9 cellular contexts compared by ENCODE assay signal in the genomic region with DNA sequence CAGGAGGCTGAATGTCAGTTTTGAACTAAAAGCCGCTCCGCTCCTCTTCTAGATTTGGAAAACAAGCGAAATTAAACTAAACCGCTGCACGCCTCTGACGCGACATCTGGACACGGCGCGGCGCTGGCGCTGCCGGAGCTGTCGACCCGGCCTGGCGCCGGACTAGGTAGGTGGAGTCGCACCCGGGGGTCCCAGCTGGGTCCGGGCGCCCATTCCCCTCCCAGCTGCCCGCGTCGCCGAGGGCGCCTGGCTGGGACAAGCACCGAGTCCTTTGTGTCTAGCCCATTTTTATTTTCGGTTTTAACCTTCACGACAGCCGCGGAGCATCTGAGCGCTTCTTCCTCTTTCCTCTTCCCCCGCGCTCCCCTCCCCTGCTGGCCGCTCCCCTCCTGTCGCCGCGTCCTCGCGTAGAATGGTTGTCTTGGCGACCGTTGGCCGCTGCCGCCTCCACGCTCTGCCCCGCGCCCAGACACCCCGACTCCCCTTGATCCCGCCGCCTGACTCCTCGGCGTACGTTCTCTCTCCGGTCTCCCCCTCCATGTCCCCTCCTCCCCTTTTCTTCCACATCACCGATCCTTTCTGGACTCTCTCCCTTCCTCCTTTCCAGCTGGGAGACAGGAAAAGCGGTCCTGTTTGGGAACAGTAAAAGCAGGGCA. TPM values are rescaled to one million over a fixed set of nuclear protein-coding genes. Genes with fewer than 3 reads are reported as not detected.
DNase-seq lines count a peak whose midpoint lies in the region; ATAC-seq, FAIRE-seq and TF ChIP-seq lines count a peak whose summit lies in the region.
"Had no signal": no experiment of that assay in that cellular context is flagged by ENCODE, and none has a peak within 500 bp of the region (broad histone marks: within the 10 kb centered on the region; RNA-seq: fewer than 3 reads in every experiment).

No MANE protein-coding gene starts in this region.

- peaks cover 9% of the 10 kb centered on the region for H3K4me1 ChIP-seq in HepG2 (ENCODE audit: insufficient read depth, low read length)
- H3K4me1 ChIP-seq: A549 had no signal

- no TSS peak for BruUV-seq in HepG2 (replicated peaks; lab: Mats Ljungman, UMichigan)

- POLR2A ChIA-PET in HepG2 (lab: Yijun Ruan, JAX) = interaction anchor here (1.4 kb wide), 1 partner anchor 14 kb away, joined by 4 read pairs; the partner anchor contains the start of gene CDKN2B

- H3K9me3 ChIP-seq in HepG2 (ENCODE audit: low read length) = no peaks in the 10 kb centered on the region
- H3K9me3 ChIP-seq: A549 had no signal

- no peaks in the 10 kb centered on the region for H3K36me3 ChIP-seq in HepG2 (replicated peaks in 1 of 2; ENCODE audit: control insufficient read depth in 1 of 2, insufficient read depth in 2 of 2, low read length in 2 of 2)

- CTCF ChIA-PET in HepG2 (lab: Yijun Ruan, JAX; ENCODE audit: low intra/inter-chr PET ratio, low total read pairs) = interaction anchor here (1.8 kb wide), 1 partner anchor 181 kb away, joined by 7 read pairs; no protein-coding TSS in a partner anchor

- H3K4me2 ChIP-seq in HepG2 (ENCODE audit: low read depth, low read length) = peak overlapping the region; percentile 96
- H3K4me2 ChIP-seq: A549 had no signal

- no peaks in the 10 kb centered on the region for H3K79me2 ChIP-seq in HepG2 (ENCODE audit: insufficient read depth, low read length)

- in situ Hi-C loops in HepG2 (cut with HindIII; ENCODE audit: extremely low pct_ligation_motif_present, low pct_unique_long_range_greater_than_20kb) = loop anchor here (10.0 kb wide), 1 partner anchor 240 kb away; no protein-coding TSS in a partner anchor

- H3K27me3 ChIP-seq in HepG2 (ENCODE audit: control insufficient read depth in 1 of 2, insufficient read depth in 2 of 2, low read length in 2 of 2) = peaks cover 0 to 17% of the 10 kb centered on the region in 2 experiments; a peak in 1 of 5 replicates

- TF ChIP-seq EP300 in HepG2 (IDR thresholded peaks at IDR 0.05; ENCODE audit: low read depth in 2 of 2, low read length in 2 of 2) (no peak), HepG2 (CRISPR knock-in tag; IDR thresholded peaks at IDR 0.05; ENCODE audit: borderline replicate concordance) (no peak)

- no peak overlapping the region for H2AFZ ChIP-seq in HepG2 (ENCODE audit: low read length)

- WGBS in HepG2 (ENCODE audit: low lambda C conversion rate) = 3% methylated on average over 34 of the region's 56 CpGs

- H3K4me3 ChIP-seq in HepG2 (replicated peaks in 1 of 3; ENCODE audit: insufficient read depth in 1 of 3, low read depth in 2 of 3, low read length in 3 of 3) = peak overlapping the region; percentile 60 to 82 (median 77)
- H3K4me3 ChIP-seq: A549 had no signal

- ATAC-seq in HG02884 (IDR thresholded peaks at IDR 0.05; ENCODE audit: unreplicated experiment) (peak; percentile 84), HepG2 (peak; percentile 73)
- ATAC-seq: A549 had no signal

- TF ChIP-seq CTCF in HepG2 (CRISPR knock-in tag; IDR thresholded peaks at IDR 0.05) = no peak

- H4K20me1 ChIP-seq in HepG2 (ENCODE audit: insufficient read depth, low read length) = no peaks in the 10 kb centered on the region

- DNase-seq in NCI-H1694 treated with DMSO at 0.1 percent for 48 hours (lab: John Stamatoyannopoulos, UW) = peak; percentile 53
- no peak for DNase-seq in NCI-H1694 (lab: John Stamatoyannopoulos, UW)
- DNase-seq in NCI-H2081 treated with DMSO at 0.1 percent for 48 hours (lab: John Stamatoyannopoulos, UW) = peak; percentile 48
- DNase-seq in activated CD4-positive, CD25-positive, alpha-beta regulatory T cell (lab: John Stamatoyannopoulos, UW) = peak; percentile 40 to 63 (median 54)
- peak; percentile 77 for DNase-seq in dermis blood vessel endothelial cell
- no peak for DNase-seq in HepG2 (ENCODE audit: low spot score)
- DNase-seq in stimulated activated CD4-positive, alpha-beta T cell treated with anti-CD3 and anti-CD28 coated beads, TNF-alpha, amount 100 ng/mL, for 24 hours (ENCODE audit: low read depth in 3 of 3) = peak in 2 of 3 experiments; percentile 38 to 56

- no peak for FAIRE-seq in HepG2 (lab: Jason Lieb, UNC)
- FAIRE-seq: A549 had no signal

- TF ChIP-seq RAD21 in HepG2 (CRISPR knock-in tag; IDR thresholded peaks at IDR 0.05) = no peak

- H3K9ac ChIP-seq in HepG2 (ENCODE audit: insufficient read depth, low read depth, low read length) = no peak overlapping the region

- H3K27ac ChIP-seq in HepG2 (ENCODE audit: extremely low read length, insufficient read depth, low read length) = no peak overlapping the region
- H3K27ac ChIP-seq: A549 had no signal

- TF ChIP-seq POLR2A in HepG2 (IDR thresholded peaks at IDR 0.05; ENCODE audit: insufficient read depth in 1 of 2, low read depth in 2 of 2, low read length in 2 of 2) = no peak

- intact Hi-C loops in HepG2 (cut with micrococcal nuclease; ENCODE audit: unreplicated experiment) = no loop called here

RNA-seq across cellular contexts. Expression of gene CDKN2B-AS1, which starts 0.5 kb away (rescaled TPM):
- total RNA-seq in dermis blood vessel endothelial cell (0.28 and 2.2 TPM in 2 replicates), HepG2 (2016; rRNA removed; fragmentation: Illumina TruSeq; extraction: Trizol) (0.64 and 0.77 TPM in 2 replicates)
- total RNA-seq in HepG2 (2016; cell fraction: cytosol; rRNA removed; fragmentation: Illumina TruSeq; extraction: Trizol; ENCODE audit: low read depth) = 0.35 TPM in 1 of 2 replicates, not detected in the other
- 0.31 and 0.78 TPM in 2 replicates for total RNA-seq in HepG2 (2016; cell fraction: insoluble cytoplasmic fraction; rRNA removed; fragmentation: Illumina TruSeq; extraction: Trizol)
- total RNA-seq in HepG2 (2016; cell fraction: membrane; rRNA removed; fragmentation: Illumina TruSeq; extraction: Trizol) = 0.31 and 0.76 TPM in 2 replicates
- total RNA-seq in HepG2 (2016; cell fraction: nucleus; rRNA removed; fragmentation: Illumina TruSeq; extraction: Trizol) = 1.1 TPM in 1 of 2 replicates, not detected in the other
- 1.8 and 2.3 TPM in 2 replicates for polyA plus RNA-seq in HepG2 (2011; rRNA removed)
- polyA plus RNA-seq in HepG2 (2011; cell fraction: cytosol; rRNA removed) = 0.78 and 1.1 TPM in 2 replicates
- 1.3 and 1.6 TPM in 2 replicates for polyA plus RNA-seq in HepG2 (2011; cell fraction: nucleus; rRNA removed)
- polyA plus RNA-seq in HepG2 (2012) = 0.27 TPM in 1 of 2 replicates, not detected in the other
- polyA plus RNA-seq in HepG2 (2016; cell fraction: cytosol; fragmentation: Illumina TruSeq; extraction: Trizol; ENCODE audit: low read depth) = 0.35 and 0.36 TPM in 2 replicates
- polyA plus RNA-seq in HepG2 (2016; cell fraction: insoluble cytoplasmic fraction; fragmentation: Illumina TruSeq; extraction: Trizol; ENCODE audit: low read depth) = 0.41 and 0.54 TPM in 2 replicates
- 0.39 and 0.51 TPM in 2 replicates for polyA plus RNA-seq in HepG2 (2016; cell fraction: membrane; fragmentation: Illumina TruSeq; extraction: Trizol; ENCODE audit: low read depth)
- 0.47 and 1.1 TPM in 2 replicates for polyA plus RNA-seq in HepG2 (2016; cell fraction: nucleus; fragmentation: Illumina TruSeq; extraction: Trizol; ENCODE audit: insufficient read depth, low read depth)
- polyA minus RNA-seq in HepG2 (2011; rRNA and poly(A)+ RNA removed; ENCODE audit: low replicate concordance) = 12.7 TPM in 1 of 2 replicates, not detected in the other
- not detected in 2 replicates for polyA minus RNA-seq in HepG2 (2011; cell fraction: cytosol; rRNA and poly(A)+ RNA removed)
- 2.1 and 2.7 TPM in 2 replicates for polyA minus RNA-seq in HepG2 (2011; cell fraction: nucleus; rRNA and poly(A)+ RNA removed)
- polyA plus RNA-seq: A549 had no signal

RNA-seq across cellular contexts. Expression of gene CDKN2A, which starts 0.9 kb away (rescaled TPM):
- total RNA-seq in dermis blood vessel endothelial cell (1.0 and 1.3 TPM in 2 replicates), HepG2 (2016; rRNA removed; fragmentation: Illumina TruSeq; extraction: Trizol) (4.2 TPM in 2 replicates)
- 1.9 and 3.2 TPM in 2 replicates for total RNA-seq in HepG2 (2016; cell fraction: cytosol; rRNA removed; fragmentation: Illumina TruSeq; extraction: Trizol; ENCODE audit: low read depth)
- 4.0 and 4.4 TPM in 2 replicates for total RNA-seq in HepG2 (2016; cell fraction: insoluble cytoplasmic fraction; rRNA removed; fragmentation: Illumina TruSeq; extraction: Trizol)
- total RNA-seq in HepG2 (2016; cell fraction: membrane; rRNA removed; fragmentation: Illumina TruSeq; extraction: Trizol) = 3.2 and 4.1 TPM in 2 replicates
- total RNA-seq in HepG2 (2016; cell fraction: nucleus; rRNA removed; fragmentation: Illumina TruSeq; extraction: Trizol) = 1.3 and 1.7 TPM in 2 replicates
- polyA plus RNA-seq in HepG2 (2011; rRNA removed) = 4.8 and 7.4 TPM in 2 replicates
- polyA plus RNA-seq in HepG2 (2011; cell fraction: cytosol; rRNA removed) = 6.0 and 6.8 TPM in 2 replicates
- 4.8 and 7.1 TPM in 2 replicates for polyA plus RNA-seq in HepG2 (2011; cell fraction: nucleus; rRNA removed)
- 1.3 and 2.3 TPM in 2 replicates for polyA plus RNA-seq in HepG2 (2012)
- 2.5 and 3.2 TPM in 2 replicates for polyA plus RNA-seq in HepG2 (2016; cell fraction: cytosol; fragmentation: Illumina TruSeq; extraction: Trizol; ENCODE audit: low read depth)
- 5.0 and 6.3 TPM in 2 replicates for polyA plus RNA-seq in HepG2 (2016; cell fraction: insoluble cytoplasmic fraction; fragmentation: Illumina TruSeq; extraction: Trizol; ENCODE audit: low read depth)
- polyA plus RNA-seq in HepG2 (2016; cell fraction: membrane; fragmentation: Illumina TruSeq; extraction: Trizol; ENCODE audit: low read depth) = 3.5 and 3.6 TPM in 2 replicates
- 4.3 and 4.4 TPM in 2 replicates for polyA plus RNA-seq in HepG2 (2016; cell fraction: nucleus; fragmentation: Illumina TruSeq; extraction: Trizol; ENCODE audit: insufficient read depth, low read depth)
- polyA minus RNA-seq in HepG2 (2011; rRNA and poly(A)+ RNA removed; ENCODE audit: low replicate concordance) = 3.3 and 67.7 TPM in 2 replicates
- polyA minus RNA-seq in HepG2 (2011; cell fraction: cytosol; rRNA and poly(A)+ RNA removed) = 3.8 and 4.1 TPM in 2 replicates
- 3.2 and 3.9 TPM in 2 replicates for polyA minus RNA-seq in HepG2 (2011; cell fraction: nucleus; rRNA and poly(A)+ RNA removed)
- polyA plus RNA-seq: A549 had no signal

RNA-seq across cellular contexts. Expression of gene CDKN2B, which starts 14.0 kb away (rescaled TPM):
- total RNA-seq in dermis blood vessel endothelial cell (1.9 and 2.4 TPM in 2 replicates), HepG2 (2016; rRNA removed; fragmentation: Illumina TruSeq; extraction: Trizol) (0.83 and 1.4 TPM in 2 replicates)
- total RNA-seq in HepG2 (2016; cell fraction: cytosol; rRNA removed; fragmentation: Illumina TruSeq; extraction: Trizol; ENCODE audit: low read depth) = 0.09 and 0.20 TPM in 2 replicates
- total RNA-seq in HepG2 (2016; cell fraction: insoluble cytoplasmic fraction; rRNA removed; fragmentation: Illumina TruSeq; extraction: Trizol) = 0.73 and 1.3 TPM in 2 replicates
- 0.41 and 0.46 TPM in 2 replicates for total RNA-seq in HepG2 (2016; cell fraction: membrane; rRNA removed; fragmentation: Illumina TruSeq; extraction: Trizol)
- total RNA-seq in HepG2 (2016; cell fraction: nucleus; rRNA removed; fragmentation: Illumina TruSeq; extraction: Trizol) = 0.69 and 0.90 TPM in 2 replicates
- 1.5 and 2.3 TPM in 2 replicates for polyA plus RNA-seq in HepG2 (2011; rRNA removed)
- 1.4 and 1.7 TPM in 2 replicates for polyA plus RNA-seq in HepG2 (2011; cell fraction: cytosol; rRNA removed)
- 5.9 and 8.6 TPM in 2 replicates for polyA plus RNA-seq in HepG2 (2011; cell fraction: nucleus; rRNA removed)
- polyA plus RNA-seq in HepG2 (2012) = 0.48 and 1.5 TPM in 2 replicates
- polyA plus RNA-seq in HepG2 (2016; cell fraction: cytosol; fragmentation: Illumina TruSeq; extraction: Trizol; ENCODE audit: low read depth) = 0.10 and 0.12 TPM in 2 replicates
- 1.1 and 1.4 TPM in 2 replicates for polyA plus RNA-seq in HepG2 (2016; cell fraction: insoluble cytoplasmic fraction; fragmentation: Illumina TruSeq; extraction: Trizol; ENCODE audit: low read depth)
- 0.26 and 0.31 TPM in 2 replicates for polyA plus RNA-seq in HepG2 (2016; cell fraction: membrane; fragmentation: Illumina TruSeq; extraction: Trizol; ENCODE audit: low read depth)
- 3.1 and 3.7 TPM in 2 replicates for polyA plus RNA-seq in HepG2 (2016; cell fraction: nucleus; fragmentation: Illumina TruSeq; extraction: Trizol; ENCODE audit: insufficient read depth, low read depth)
- 0.54 and 6.2 TPM in 2 replicates for polyA minus RNA-seq in HepG2 (2011; rRNA and poly(A)+ RNA removed; ENCODE audit: low replicate concordance)
- 0.40 and 1.1 TPM in 2 replicates for polyA minus RNA-seq in HepG2 (2011; cell fraction: cytosol; rRNA and poly(A)+ RNA removed)
- polyA minus RNA-seq in HepG2 (2011; cell fraction: nucleus; rRNA and poly(A)+ RNA removed) = 2.4 and 3.4 TPM in 2 replicates
- polyA plus RNA-seq: A549 had no signal

Comparison
In these comparisons a context has a peak if more than half of its experiments do, and no peak if none do; other contexts are left out.
1. DNase-seq: peak in NCI-H1694 treated with DMSO at 0.1 percent for 48 hours (single experiment), NCI-H2081 treated with DMSO at 0.1 percent for 48 hours (single experiment), activated CD4-positive, CD25-positive, alpha-beta regulatory T cell (4 of 4), dermis blood vessel endothelial cell (single experiment) and stimulated activated CD4-positive, alpha-beta T cell treated with anti-CD3 and anti-CD28 coated beads, TNF-alpha, amount 100 ng/mL, for 24 hours (2 of 3); none in NCI-H1694 (single experiment) and HepG2 (single experiment).